In the genomic region with DNA sequence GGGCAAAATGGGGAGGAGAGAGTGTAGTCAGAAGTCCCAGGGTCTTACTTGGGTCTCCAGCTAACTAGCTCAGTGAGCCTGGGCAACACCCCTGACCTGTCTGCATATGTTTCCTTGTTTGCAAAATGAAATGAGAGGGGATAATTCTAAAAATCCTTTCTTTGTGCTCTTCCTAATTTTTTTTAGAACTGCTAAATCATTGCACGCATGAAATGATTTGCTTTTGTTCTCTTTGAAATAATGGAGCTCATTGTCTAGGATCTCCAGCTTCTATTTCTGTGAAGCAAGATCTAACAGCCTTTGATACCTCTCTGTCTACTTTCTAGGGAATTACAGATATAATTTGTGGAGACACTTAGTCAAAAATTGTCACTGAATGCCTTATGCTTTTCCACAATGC, we compare ENCODE assay signal across 24 cellular contexts.
"Had no signal": no experiment of that assay in that cellular context is flagged by ENCODE, and none has a peak within 500 bp of the region (broad histone marks: within the 10 kb centered on the region; RNA-seq: fewer than 3 reads in every experiment).

No MANE protein-coding gene starts in this region.

- H3K27ac ChIP-seq: breast epithelium, coronary artery, gastroesophageal sphincter, heart right ventricle, right atrium auricular region, testis, tibial artery had no signal

- H3K36me3 Mint-ChIP-seq: mesothelial cell of epicardium; naive thymus-derived CD8-positive, alpha-beta T cell; type B pancreatic cell had no signal

- H3K27ac Mint-ChIP-seq: effector memory CD8-positive, alpha-beta T cell; immature natural killer cell; mesothelial cell of epicardium; naive thymus-derived CD8-positive, alpha-beta T cell; stimulated activated naive CD8-positive, alpha-beta T cell treated with anti-CD3 and anti-CD28 coated beads, Interleukin-15, amount 100 ng/mL, for 72 hours; type B pancreatic cell had no signal

- H3K4me1 Mint-ChIP-seq: immature natural killer cell; mesothelial cell of epicardium; naive thymus-derived CD8-positive, alpha-beta T cell; stimulated activated naive CD8-positive, alpha-beta T cell treated with anti-CD3 and anti-CD28 coated beads, Interleukin-15, amount 100 ng/mL, for 72 hours had no signal

- H3K9me3 Mint-ChIP-seq: effector memory CD8-positive, alpha-beta T cell; mesothelial cell of epicardium; type B pancreatic cell had no signal

- DNase-seq: dermis blood vessel endothelial cell; effector memory CD8-positive, alpha-beta T cell; glutamatergic neuron; heart right ventricle; immature natural killer cell; mesenchymal stem cell; naive thymus-derived CD8-positive, alpha-beta T cell; posterior cingulate gyrus; stimulated activated CD4-positive, alpha-beta T cell treated with anti-CD3 and anti-CD28 coated beads, Interleukin-12 subunit alpha, Interleukin-12 subunit beta, amount 100 ng/mL, for 4 hours; stimulated activated CD4-positive, alpha-beta T cell treated with anti-CD3 and anti-CD28 coated beads, Interleukin-1b, Interleukin-23, amount 100 ng/mL, for 48 hours; stimulated activated CD4-positive, alpha-beta T cell treated with anti-CD3 and anti-CD28 coated beads, Interleukin-4, amount 100 ng/mL, for 1 hour; stimulated activated CD8-positive, alpha-beta memory T cell treated with anti-CD3 and anti-CD28 coated beads, Interleukin-4, amount 100 ng/mL, for 48 hours; stimulated activated naive CD4-positive, alpha-beta T cell; stimulated activated naive CD8-positive, alpha-beta T cell treated with anti-CD3 and anti-CD28 coated beads, Interleukin-15, amount 100 ng/mL, for 72 hours; testis; tibial artery had no signal

- H3K27me3 ChIP-seq: breast epithelium, gastroesophageal sphincter, heart right ventricle, right atrium auricular region, testis, tibial artery had no signal

- H3K4me3 ChIP-seq: breast epithelium, coronary artery, gastroesophageal sphincter, heart right ventricle, lung, right atrium auricular region, smooth muscle cell, testis, tibial artery had no signal

- H3K4me3 Mint-ChIP-seq: effector memory CD8-positive, alpha-beta T cell; immature natural killer cell; mesothelial cell of epicardium; naive thymus-derived CD8-positive, alpha-beta T cell; stimulated activated naive CD8-positive, alpha-beta T cell treated with anti-CD3 and anti-CD28 coated beads, Interleukin-15, amount 100 ng/mL, for 72 hours; type B pancreatic cell had no signal
